ENCODE assay signal across 1 cellular context in genomic region chr16:66552288-66553143, GRCh38.
TF ChIP-seq lines count a peak whose summit lies in the region.

Gene CKLF (plus strand): TSS chr16:66552576. CDS start chr16:66552716, 140 bp downstream.

TF ChIP-seq in HEK293, 187 proteins besides CTCF, POLR2A, EP300 and RAD21 (continued from another document and continues in another):
- TF ChIP-seq EGR2 (tag by site-specific recombination; IDR thresholded peaks at IDR 0.05; ENCODE audit: low read depth) (peak; percentile 80), ZNF707 (tag by site-specific recombination; IDR thresholded peaks at IDR 0.05) (no peak), ZFP37 (tag by site-specific recombination; IDR thresholded peaks at IDR 0.05) (no peak), ZNF324 (tag by site-specific recombination; IDR thresholded peaks at IDR 0.05) (no peak; the same call in 1 of the 2 replicates), ZNF501 (tag by site-specific recombination; IDR thresholded peaks at IDR 0.05) (0 out of 2 replicates have a peak, but pooled peaks have one; percentile 54), ZNF404 (tag by site-specific recombination; IDR thresholded peaks at IDR 0.05) (no peak), ZNF274 (IDR thresholded peaks at IDR 0.05; ENCODE audit: low read length) (no peak), ZNF274 (tag by site-specific recombination; IDR thresholded peaks at IDR 0.05; ENCODE audit: borderline replicate concordance) (no peak), REST (tag by site-specific recombination; IDR thresholded peaks at IDR 0.05) (no peak), PRDM2 (tag by site-specific recombination; IDR thresholded peaks at IDR 0.05; ENCODE audit: borderline replicate concordance) (peak; percentile 90; the same call in 1 of the 2 replicates), ZBTB7A (tag by site-specific recombination; IDR thresholded peaks at IDR 0.05; ENCODE audit: low read depth) (no peak), ZNF175 (tag by site-specific recombination; IDR thresholded peaks at IDR 0.05) (no peak), ZNF629 (tag by site-specific recombination; IDR thresholded peaks at IDR 0.05) (0 out of 2 replicates have a peak, but pooled peaks have one; percentile 21), ZNF768 (tag by site-specific recombination; IDR thresholded peaks at IDR 0.05) (no peak), KLF17 (tag by site-specific recombination; IDR thresholded peaks at IDR 0.05) (peak; percentile 69; the same call in 1 of the 2 replicates), ZNF747 (tag by site-specific recombination; IDR thresholded peaks at IDR 0.05) (no peak), ZNF660 (tag by site-specific recombination; IDR thresholded peaks at IDR 0.05) (no peak), ZNF239 (tag by site-specific recombination; IDR thresholded peaks at IDR 0.05) (no peak; the same call in 1 of the 2 replicates), ZNF677 (tag by site-specific recombination; IDR thresholded peaks at IDR 0.05) (no peak), KLF1 (tag by site-specific recombination; IDR thresholded peaks at IDR 0.05) (peak; percentile 82), GLIS1 (tag by site-specific recombination; IDR thresholded peaks at IDR 0.05) (peak; percentile 58), OVOL3 (tag by site-specific recombination; IDR thresholded peaks at IDR 0.05) (peak; percentile 45; the same call in 1 of the 2 replicates), ZNF391 (tag by site-specific recombination; IDR thresholded peaks at IDR 0.05; ENCODE audit: borderline replicate concordance, low read depth) (no peak), ZNF571 (tag by site-specific recombination; IDR thresholded peaks at IDR 0.05) (no peak), ZBTB21 (tag by site-specific recombination; IDR thresholded peaks at IDR 0.05) (no peak), SCRT1 (tag by site-specific recombination; IDR thresholded peaks at IDR 0.05; ENCODE audit: borderline replicate concordance) (0 out of 2 replicates have a peak, but pooled peaks have one; percentile 46), ZBTB26 (tag by site-specific recombination; optimal IDR thresholded peaks at IDR 0.05) (peak; percentile 77), ZNF555 (tag by site-specific recombination; conservative IDR thresholded peaks at IDR 0.05) (no peak), ZBTB17 (tag by site-specific recombination; IDR thresholded peaks at IDR 0.05) (peak; percentile 51; the same call in 1 of the 2 replicates), ZNF366 (tag by site-specific recombination; conservative IDR thresholded peaks at IDR 0.05) (no peak), ZNF18 (tag by site-specific recombination; IDR thresholded peaks at IDR 0.05) (peak; percentile 74; the same call in 1 of the 2 replicates), KLF9 (tag by site-specific recombination; IDR thresholded peaks at IDR 0.05; ENCODE audit: low read depth) (peak; percentile 88), BCL11A (tag by site-specific recombination; IDR thresholded peaks at IDR 0.05; ENCODE audit: low read depth) (no peak), GLI2 (tag by site-specific recombination; IDR thresholded peaks at IDR 0.05; ENCODE audit: borderline replicate concordance, low read depth) (no peak), ZNF2 (tag by site-specific recombination; IDR thresholded peaks at IDR 0.05) (peak; percentile 73), SP7 (tag by site-specific recombination; IDR thresholded peaks at IDR 0.05) (peak; percentile 60; the same call in 1 of the 2 replicates), ZBTB48 (tag by site-specific recombination; IDR thresholded peaks at IDR 0.05) (0 out of 2 replicates have a peak, but pooled peaks have one; percentile 20), KLF8 (tag by site-specific recombination; IDR thresholded peaks at IDR 0.05) (0 out of 2 replicates have a peak, but pooled peaks have one; percentile 57), ZNF518A (tag by site-specific recombination; conservative IDR thresholded peaks at IDR 0.05; ENCODE audit: low read depth) (no peak), ZSCAN5A (tag by site-specific recombination; IDR thresholded peaks at IDR 0.05) (peak; percentile 68; the same call in 1 of the 2 replicates), ZNF670 (tag by site-specific recombination; IDR thresholded peaks at IDR 0.05; ENCODE audit: low read depth) (no peak), ZNF37A (tag by site-specific recombination; IDR thresholded peaks at IDR 0.05) (no peak), IKZF3 (tag by site-specific recombination; IDR thresholded peaks at IDR 0.05) (peak; percentile 90)
